25 cellular contexts compared by ENCODE assay signal in the genomic region with DNA sequence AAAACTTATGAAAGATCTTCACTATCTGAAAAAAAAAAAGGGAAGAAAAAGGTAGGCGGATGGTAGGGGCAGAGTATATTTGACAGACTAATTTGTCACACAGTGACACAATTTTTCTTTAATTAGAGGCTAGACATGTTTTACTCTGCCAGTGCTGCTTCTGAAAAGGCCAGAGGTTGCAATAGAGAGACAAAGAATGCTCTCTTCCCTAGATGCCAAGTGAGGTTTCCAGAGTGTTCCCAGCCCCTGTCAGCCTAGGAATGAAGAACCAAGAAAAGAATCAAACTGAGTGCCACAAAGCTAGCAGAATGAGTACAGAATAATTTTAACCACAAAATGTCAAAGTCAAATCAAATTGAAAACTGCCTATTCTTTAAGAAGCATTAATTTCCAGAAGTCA. TPM values are rescaled to one million over a fixed set of nuclear protein-coding genes. Genes with fewer than 3 reads are reported as not detected.
DNase-seq lines count a peak whose midpoint lies in the region; ATAC-seq and TF ChIP-seq lines count a peak whose summit lies in the region.
"Had no signal": no experiment of that assay in that cellular context is flagged by ENCODE, and none has a peak within 500 bp of the region (broad histone marks: within the 10 kb centered on the region; RNA-seq: fewer than 3 reads in every experiment).

No MANE protein-coding gene starts in this region.

- H3K4me3 Mint-ChIP-seq in naive thymus-derived CD8-positive, alpha-beta T cell: peak overlapping the region in 1 of 10 donors; percentile 42
- H3K4me3 Mint-ChIP-seq: CD8-positive, alpha-beta T cell; mesothelial cell of epicardium; nephron had no signal

- H3K9me3 ChIP-seq in esophagus muscularis mucosa (no peaks in the 10 kb centered on the region), testis (no peaks in the 10 kb centered on the region)
- H3K9me3 ChIP-seq: ascending aorta, SJSA1 had no signal

- 63% methylated on average over 1 of the region's 1 CpG for WGBS in esophagus muscularis mucosa
- WGBS in testis, 2 donors: 83 to 88% methylated on average over 1 of the region's 1 CpG

- peaks cover 5 to 81% (median 11%) of the 10 kb centered on the region in 3 donors for H3K36me3 Mint-ChIP-seq in naive thymus-derived CD8-positive, alpha-beta T cell

- POLR2A ChIA-PET in naive thymus-derived CD8-positive, alpha-beta T cell (lab: Charles Lee): no interaction called here

- H3K27ac ChIP-seq in esophagus muscularis mucosa (replicated peaks in 1 of 4) (peak overlapping the region; percentile 0 to 44 (median 35)), testis (no peak overlapping the region)
- H3K27ac ChIP-seq: 22Rv1, ascending aorta, SJSA1 had no signal

- TF ChIP-seq POLR2A in esophagus muscularis mucosa (IDR thresholded peaks at IDR 0.05; ENCODE audit: low read depth) (no peak), testis (IDR thresholded peaks at IDR 0.05) (no peak)

- no peaks in the 10 kb centered on the region for H3K27me3 Mint-ChIP-seq in naive thymus-derived CD8-positive, alpha-beta T cell

- H3K27me3 ChIP-seq in esophagus muscularis mucosa: no peaks in the 10 kb centered on the region
- H3K27me3 ChIP-seq in testis: no peaks in the 10 kb centered on the region
- H3K27me3 ChIP-seq: ascending aorta, SJSA1 had no signal

- TF ChIP-seq CTCF in esophagus muscularis mucosa (IDR thresholded peaks at IDR 0.05) (no peak), testis (IDR thresholded peaks at IDR 0.05) (no peak)

- intact Hi-C loops in esophagus muscularis mucosa (cut with DNase I) (no loop called here), testis (cut with DNase I; ENCODE audit: low total_unique reads) (no loop called here)

- H3K36me3 ChIP-seq in esophagus muscularis mucosa (peaks cover 4 to 44% (median 26%) of the 10 kb centered on the region in 4 donors), testis (ENCODE audit: low read depth, missing control alignments) (no peaks in the 10 kb centered on the region)

- in situ Hi-C loops in G401 (cut with HindIII; ENCODE audit: low sequenced_read_pairs): no loop called here

- DNase-seq in NCI-H2227 (lab: John Stamatoyannopoulos, UW; ENCODE audit: unreplicated experiment): peak; percentile 6
- DNase-seq in NCI-H2227 treated with DMSO at 0.1 percent for 48 hours (lab: John Stamatoyannopoulos, UW): no peak
- DNase-seq in G401 (ENCODE audit: low spot score): peak; percentile 29
- no peak for DNase-seq in esophagus muscularis mucosa (ENCODE audit: extremely low spot score)
- DNase-seq in naive thymus-derived CD8-positive, alpha-beta T cell: no peak
- no peak for DNase-seq in SK-N-DZ (ENCODE audit: low spot score)
- DNase-seq in testis: no peak
- DNase-seq: activated CD4-positive, alpha-beta T cell treated with anti-CD3 and anti-CD28 coated beads, Interleukin-2, amount 50 U/mL, for 48 hours; activated naive CD4-positive, alpha-beta T cell; CD8-positive, alpha-beta T cell; DMS153; IMR-90; left colon; NCI-H1105 treated with DMSO at 0.1 percent for 48 hours; NCI-H2081 treated with DMSO at 0.1 percent for 48 hours; NCI-H524; NK-92 treated with Interleukin-12 subunit alpha and Interleukin-12 subunit beta, amount 100 ng/mL, for 24 hours; posterior cingulate gyrus; T-helper 2 cell had no signal

- H3K27ac Mint-ChIP-seq in naive thymus-derived CD8-positive, alpha-beta T cell: peak overlapping the region in 7 of 10 donors; percentile 4 to 82 (median 38)
- H3K27ac Mint-ChIP-seq: CD8-positive, alpha-beta T cell; mesothelial cell of epicardium; nephron had no signal

- TF ChIP-seq EP300 in esophagus muscularis mucosa (IDR thresholded peaks at IDR 0.05): no peak

- H3K4me1 ChIP-seq in esophagus muscularis mucosa (peaks cover 32 to 68% (median 58%) of the 10 kb centered on the region in 4 donors), testis (peaks cover 1% of the 10 kb centered on the region)
- H3K4me1 ChIP-seq: SJSA1 had no signal

- ATAC-seq in naive thymus-derived CD8-positive, alpha-beta T cell: no peak
- no peak for ATAC-seq in activated CD4-positive, CD25-positive, alpha-beta regulatory T cell treated with anti-CD3 and anti-CD28 coated beads, Interleukin-2, amount 50 U/mL, for 24 hours
- ATAC-seq: CD8-positive, alpha-beta T cell; left colon had no signal

- H3K4me1 Mint-ChIP-seq in naive thymus-derived CD8-positive, alpha-beta T cell: peaks cover 9 to 55% (median 49%) of the 10 kb centered on the region in 4 donors
- H3K4me1 Mint-ChIP-seq: nephron had no signal

- H3K4me3 ChIP-seq in esophagus muscularis mucosa (no peak overlapping the region), testis (no peak overlapping the region)
- H3K4me3 ChIP-seq: ascending aorta, SJSA1 had no signal

- H3K9me3 Mint-ChIP-seq in naive thymus-derived CD8-positive, alpha-beta T cell: no peaks in the 10 kb centered on the region
- H3K9me3 Mint-ChIP-seq: CD8-positive, alpha-beta T cell; mesothelial cell of epicardium; nephron had no signal

RNA-seq across cellular contexts. Expression of a gene that starts 13.0 kb away (rescaled TPM):
- 19.6 and 29.3 TPM in 2 replicates for total RNA-seq in G401 (2014; rRNA removed; shearing (Covaris generic))
- total RNA-seq in esophagus muscularis mucosa: 100 to 1,000 TPM in 1 of 4 donors, 10 to 100 TPM in 3; 45.6 to 115 (median 57.4) TPM
- 100 to 1,000 TPM; 399 to 401 TPM for total RNA-seq in naive thymus-derived CD8-positive, alpha-beta T cell
- 100 to 1,000 TPM in 1 of 3 donors, 10 to 100 TPM in 2; 80.4 to 114 (median 83.5) TPM for polyA plus RNA-seq in naive thymus-derived CD8-positive, alpha-beta T cell
- 61.2 and 76.0 TPM in 2 replicates for polyA plus RNA-seq in SK-N-DZ (2014; cell fraction: cytosol; rRNA removed)
- 427 and 590 TPM in 2 replicates for polyA plus RNA-seq in SK-N-DZ (2014; cell fraction: nucleus; rRNA removed)
- total RNA-seq in testis: 100 to 1,000 TPM; 173 to 184 TPM
- 57.7 TPM for polyA plus RNA-seq in testis (ENCODE audit: insufficient read depth, low read depth, low replicate concordance)

RNA-seq across cellular contexts. Expression of a gene that starts 18.1 kb away (rescaled TPM):
- 10.5 and 14.0 TPM in 2 replicates for total RNA-seq in G401 (2014; rRNA removed; shearing (Covaris generic))
- total RNA-seq in esophagus muscularis mucosa (1 to 10 TPM; 3.4 to 9.1 (median 6.1) TPM), testis (1 to 10 TPM; 2.3 to 2.8 TPM)
- 1 to 10 TPM; 4.0 to 4.8 TPM for total RNA-seq in naive thymus-derived CD8-positive, alpha-beta T cell
- polyA plus RNA-seq in naive thymus-derived CD8-positive, alpha-beta T cell: 10 to 100 TPM in 1 of 3 donors, 1 to 10 TPM in 2; 6.3 to 12.0 (median 7.7) TPM
- 18.8 and 23.1 TPM in 2 replicates for polyA plus RNA-seq in SK-N-DZ (2014; cell fraction: cytosol; rRNA removed)
- polyA plus RNA-seq in SK-N-DZ (2014; cell fraction: nucleus; rRNA removed): 9.9 and 19.2 TPM in 2 replicates
- 4.8 TPM for polyA plus RNA-seq in testis (ENCODE audit: insufficient read depth, low read depth, low replicate concordance)

Comparison
In these comparisons a context has a peak if more than half of its experiments do, and no peak if none do; other contexts are left out.
1. DNase-seq: peak in NCI-H2227 (single experiment) and G401 (single experiment); none in NCI-H2227 treated with DMSO at 0.1 percent for 48 hours (single experiment), esophagus muscularis mucosa (single experiment), naive thymus-derived CD8-positive, alpha-beta T cell (0 of 10), SK-N-DZ (single experiment) and testis (single experiment).
2. H3K27ac ChIP-seq: peak in esophagus muscularis mucosa (4 of 4); none in testis (0 of 2).